Comparison of ENCODE assay signal across 31 cellular contexts in genomic region chr18:21490745-21491144, GRCh38.
"Had no signal": no experiment of that assay in that cellular context is flagged by ENCODE, and none has a peak within 500 bp of the region (broad histone marks: within the 10 kb centered on the region; RNA-seq: fewer than 3 reads in every experiment).

No MANE protein-coding gene starts in this region.

- H3K27ac Mint-ChIP-seq: activated CD4-positive, alpha-beta memory T cell treated with anti-CD3 and anti-CD28 coated beads, Interleukin-2, amount 10 ng/mL, durations not matched to agents 7 days and 5 days; activated CD4-positive, alpha-beta T cell treated with anti-CD3 and anti-CD28 coated beads, Interleukin-2, amount 10 ng/mL, durations not matched to agents 24 days and 14 days; activated naive CD4-positive, alpha-beta T cell treated with anti-CD3 and anti-CD28 coated beads, Interleukin-2, amount 10 ng/mL, durations not matched to agents 7 days and 5 days; activated naive CD8-positive, alpha-beta T cell treated with anti-CD3 and anti-CD28 coated beads, Interleukin-2, amount 10 ng/mL, durations not matched to agents 7 days and 5 days; activated T-cell treated with anti-CD3 and anti-CD28 coated beads, Interleukin-2, amount 50 U/mL, for 24 hours; mesothelial cell of epicardium; stimulated activated memory B cell treated with anti-CD40 and anti-IgM and Interleukin-4, amounts not matched to agents 10 μg/mL and 1 μg/mL and 100 μg/mL, for 72 hours; stimulated activated naive CD8-positive, alpha-beta T cell treated with anti-CD3 and anti-CD28 coated beads, Interleukin-15, amount 100 ng/mL, for 72 hours; T-helper 1 cell treated with Interleukin-12 subunit alpha and Interleukin-12 subunit beta and Interleukin-4 antibody, amounts not matched to agents 30 μg/mL and 1 μg/mL, for 36 hours had no signal

- ATAC-seq: pancreas; stimulated activated memory B cell treated with anti-CD40 and anti-IgM and Interleukin-4, amounts not matched to agents 10 μg/mL and 1 μg/mL and 100 μg/mL, for 72 hours; stimulated activated naive CD8-positive, alpha-beta T cell treated with anti-CD3 and anti-CD28 coated beads, Interleukin-15, amount 100 ng/mL, for 72 hours; upper lobe of right lung had no signal

- H3K27me3 ChIP-seq: pancreas, sigmoid colon, tibial artery, upper lobe of right lung had no signal

- H3K27me3 Mint-ChIP-seq: activated naive CD4-positive, alpha-beta T cell treated with anti-CD3 and anti-CD28 coated beads, Interleukin-2, amount 10 ng/mL, durations not matched to agents 7 days and 5 days; stimulated activated memory B cell treated with anti-CD40 and anti-IgM and Interleukin-4, amounts not matched to agents 10 μg/mL and 1 μg/mL and 100 μg/mL, for 72 hours had no signal

- H3K36me3 Mint-ChIP-seq: activated naive CD4-positive, alpha-beta T cell treated with anti-CD3 and anti-CD28 coated beads, Interleukin-2, amount 10 ng/mL, durations not matched to agents 7 days and 5 days; activated naive CD8-positive, alpha-beta T cell treated with anti-CD3 and anti-CD28 coated beads, Interleukin-2, amount 10 ng/mL, durations not matched to agents 7 days and 5 days; naive B cell; stimulated activated memory B cell treated with anti-CD40 and anti-IgM and Interleukin-4, amounts not matched to agents 10 μg/mL and 1 μg/mL and 100 μg/mL, for 72 hours had no signal

- H3K9me3 Mint-ChIP-seq: activated CD4-positive, alpha-beta memory T cell treated with anti-CD3 and anti-CD28 coated beads, Interleukin-2, amount 10 ng/mL, durations not matched to agents 7 days and 5 days; activated CD4-positive, alpha-beta T cell treated with anti-CD3 and anti-CD28 coated beads, Interleukin-2, amount 10 ng/mL, durations not matched to agents 24 days and 14 days; activated naive CD4-positive, alpha-beta T cell treated with anti-CD3 and anti-CD28 coated beads, Interleukin-2, amount 10 ng/mL, durations not matched to agents 7 days and 5 days; activated naive CD8-positive, alpha-beta T cell treated with anti-CD3 and anti-CD28 coated beads, Interleukin-2, amount 10 ng/mL, durations not matched to agents 7 days and 5 days; activated T-cell treated with anti-CD3 and anti-CD28 coated beads, Interleukin-2, amount 50 U/mL, for 24 hours; mesothelial cell of epicardium; naive B cell; stimulated activated memory B cell treated with anti-CD40 and anti-IgM and Interleukin-4, amounts not matched to agents 10 μg/mL and 1 μg/mL and 100 μg/mL, for 72 hours; stimulated activated naive CD8-positive, alpha-beta T cell treated with anti-CD3 and anti-CD28 coated beads, Interleukin-15, amount 100 ng/mL, for 72 hours; T-helper 1 cell treated with Interleukin-12 subunit alpha and Interleukin-12 subunit beta and Interleukin-4 antibody, amounts not matched to agents 30 μg/mL and 1 μg/mL, for 36 hours had no signal

- H3K4me1 ChIP-seq: pancreas, prostate gland, sigmoid colon, tibial artery, upper lobe of right lung had no signal

- H3K4me3 Mint-ChIP-seq: activated CD4-positive, alpha-beta memory T cell treated with anti-CD3 and anti-CD28 coated beads, Interleukin-2, amount 10 ng/mL, durations not matched to agents 7 days and 5 days; activated CD4-positive, alpha-beta T cell treated with anti-CD3 and anti-CD28 coated beads, Interleukin-2, amount 10 ng/mL, durations not matched to agents 24 days and 14 days; activated naive CD4-positive, alpha-beta T cell treated with anti-CD3 and anti-CD28 coated beads, Interleukin-2, amount 10 ng/mL, durations not matched to agents 7 days and 5 days; activated naive CD8-positive, alpha-beta T cell treated with anti-CD3 and anti-CD28 coated beads, Interleukin-2, amount 10 ng/mL, durations not matched to agents 7 days and 5 days; activated T-cell treated with anti-CD3 and anti-CD28 coated beads, Interleukin-2, amount 50 U/mL, for 24 hours; mesothelial cell of epicardium; naive B cell; stimulated activated memory B cell treated with anti-CD40 and anti-IgM and Interleukin-4, amounts not matched to agents 10 μg/mL and 1 μg/mL and 100 μg/mL, for 72 hours; stimulated activated naive CD8-positive, alpha-beta T cell treated with anti-CD3 and anti-CD28 coated beads, Interleukin-15, amount 100 ng/mL, for 72 hours; T-helper 1 cell treated with Interleukin-12 subunit alpha and Interleukin-12 subunit beta and Interleukin-4 antibody, amounts not matched to agents 30 μg/mL and 1 μg/mL, for 36 hours had no signal

- H3K4me1 Mint-ChIP-seq: activated CD4-positive, alpha-beta memory T cell treated with anti-CD3 and anti-CD28 coated beads, Interleukin-2, amount 10 ng/mL, durations not matched to agents 7 days and 5 days; activated CD4-positive, alpha-beta T cell treated with anti-CD3 and anti-CD28 coated beads, Interleukin-2, amount 10 ng/mL, durations not matched to agents 24 days and 14 days; activated naive CD4-positive, alpha-beta T cell treated with anti-CD3 and anti-CD28 coated beads, Interleukin-2, amount 10 ng/mL, durations not matched to agents 7 days and 5 days; activated naive CD8-positive, alpha-beta T cell treated with anti-CD3 and anti-CD28 coated beads, Interleukin-2, amount 10 ng/mL, durations not matched to agents 7 days and 5 days; mesothelial cell of epicardium; naive B cell; stimulated activated memory B cell treated with anti-CD40 and anti-IgM and Interleukin-4, amounts not matched to agents 10 μg/mL and 1 μg/mL and 100 μg/mL, for 72 hours; stimulated activated naive CD8-positive, alpha-beta T cell treated with anti-CD3 and anti-CD28 coated beads, Interleukin-15, amount 100 ng/mL, for 72 hours had no signal

- H3K36me3 ChIP-seq: pancreas, prostate gland, sigmoid colon, upper lobe of right lung had no signal

- H3K9me3 ChIP-seq: pancreas, prostate gland, sigmoid colon, tibial artery, upper lobe of right lung had no signal

- H3K4me2 ChIP-seq: smooth muscle cell had no signal

- DNase-seq: activated CD4-positive, alpha-beta memory T cell treated with anti-CD3 and anti-CD28 coated beads, Interleukin-2, amount 10 ng/mL, durations not matched to agents 7 days and 5 days; activated CD4-positive, alpha-beta T cell treated with anti-CD3 and anti-CD28 coated beads, Interleukin-2, amount 10 ng/mL, durations not matched to agents 24 days and 14 days; activated CD4-positive, CD25-positive, alpha-beta regulatory T cell treated with anti-CD3 and anti-CD28 coated beads, Interleukin-2, amount 50 U/mL, for 72 hours; activated CD8-positive, alpha-beta memory T cell treated with anti-CD3 and anti-CD28 coated beads, Interleukin-2, amount 50 U/mL, for 48 hours; activated gamma-delta T cell; activated naive CD4-positive, alpha-beta T cell treated with anti-CD3 and anti-CD28 coated beads, Interleukin-2, amount 10 ng/mL, durations not matched to agents 7 days and 5 days; activated naive CD8-positive, alpha-beta T cell treated with anti-CD3 and anti-CD28 coated beads, Interleukin-2, amount 10 ng/mL, durations not matched to agents 7 days and 5 days; activated T-cell treated with anti-CD3 and anti-CD28 coated beads, Interleukin-2, amount 50 U/mL, for 24 hours; amniotic stem cell; central memory CD4-positive, alpha-beta T cell; dermis blood vessel endothelial cell; effector CD4-positive, alpha-beta T cell; kidney glomerular epithelial cell; mammary epithelial cell; naive B cell; pancreas; sigmoid colon; stimulated activated CD4-positive, alpha-beta T cell treated with anti-CD3 and anti-CD28 coated beads, Interleukin-1b, Interleukin-23, amount 100 ng/mL, for 48 hours; stimulated activated CD4-positive, alpha-beta T cell treated with anti-CD3 and anti-CD28 coated beads, Interleukin-4, amount 100 ng/mL, for 4 hours; stimulated activated CD8-positive, alpha-beta memory T cell treated with anti-CD3 and anti-CD28 coated beads, Interleukin-4, amount 100 ng/mL, for 48 hours; stimulated activated naive CD8-positive, alpha-beta T cell treated with anti-CD3 and anti-CD28 coated beads, Interleukin-15, amount 100 ng/mL, for 72 hours; substantia nigra; T1000; tibial artery; upper lobe of right lung had no signal

- H3K4me3 ChIP-seq: pancreas, prostate gland, sigmoid colon, smooth muscle cell, tibial artery, upper lobe of right lung had no signal

- H3K27ac ChIP-seq: epithelial cell of prostate, pancreas, prostate gland, sigmoid colon, upper lobe of right lung had no signal
